Comparison of ENCODE assay signal across 15 cellular contexts in the genomic region with DNA sequence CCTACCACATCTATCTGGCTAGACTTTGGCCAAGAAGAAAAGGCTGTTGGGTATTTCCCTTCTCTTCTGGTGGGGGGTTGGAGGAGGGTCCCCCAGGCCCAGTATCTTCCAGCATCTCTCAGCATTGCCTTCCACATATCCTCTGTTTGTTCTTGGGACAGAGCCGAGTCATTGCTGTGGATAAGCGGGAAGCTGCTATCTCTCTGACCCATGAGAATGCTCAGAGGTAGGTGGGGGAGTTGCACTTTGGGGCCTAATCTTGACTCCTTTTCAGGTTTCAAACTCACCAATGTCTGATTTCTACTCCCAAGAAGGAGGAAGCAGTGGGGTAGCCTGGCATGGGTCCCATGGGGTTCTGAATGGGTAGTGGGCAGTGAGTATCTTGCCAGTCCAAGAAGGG.
"Had no signal": no experiment of that assay in that cellular context is flagged by ENCODE, and none has a peak within 500 bp of the region (broad histone marks: within the 10 kb centered on the region; RNA-seq: fewer than 3 reads in every experiment).

No MANE protein-coding gene starts in this region.

- H3K9me3 ChIP-seq: pancreas, SJSA1, tibial nerve, vagina had no signal

- H3K4me1 Mint-ChIP-seq: brain, neural progenitor cell had no signal

- H3K4me1 ChIP-seq: neural progenitor cell, SJSA1 had no signal

- DNase-seq: amygdala; cortex of kidney; kidney; left ventricle myocardium superior; mesenchymal stem cell; pancreas; stimulated activated CD4-positive, alpha-beta T cell treated with anti-CD3 and anti-CD28 coated beads, Interleukin-15, amount 100 ng/mL, for 24 hours; stimulated activated CD4-positive, alpha-beta T cell treated with anti-CD3 and anti-CD28 coated beads, Interleukin-4, amount 100 ng/mL, for 24 hours had no signal

- H3K27me3 Mint-ChIP-seq: brain; central memory CD8-positive, alpha-beta T cell had no signal

- H3K4me3 ChIP-seq: hepatocyte, neural progenitor cell, pancreas, SJSA1, tibial nerve, vagina had no signal

- H3K27me3 ChIP-seq: hepatocyte, neural progenitor cell, pancreas, SJSA1, tibial nerve, vagina had no signal

- H3K36me3 ChIP-seq: neural progenitor cell had no signal

- H3K27ac ChIP-seq: hepatocyte, neural progenitor cell, pancreas, SJSA1, tibial nerve, vagina had no signal

- ATAC-seq: left ventricle myocardium superior, pancreas had no signal

- H3K9me3 Mint-ChIP-seq: brain; central memory CD8-positive, alpha-beta T cell; neural progenitor cell had no signal

- H3K27ac Mint-ChIP-seq: brain, neural progenitor cell had no signal

- H3K4me3 Mint-ChIP-seq: brain; central memory CD8-positive, alpha-beta T cell; neural progenitor cell had no signal
